17 cellular contexts compared by ENCODE assay signal in the genomic region with DNA sequence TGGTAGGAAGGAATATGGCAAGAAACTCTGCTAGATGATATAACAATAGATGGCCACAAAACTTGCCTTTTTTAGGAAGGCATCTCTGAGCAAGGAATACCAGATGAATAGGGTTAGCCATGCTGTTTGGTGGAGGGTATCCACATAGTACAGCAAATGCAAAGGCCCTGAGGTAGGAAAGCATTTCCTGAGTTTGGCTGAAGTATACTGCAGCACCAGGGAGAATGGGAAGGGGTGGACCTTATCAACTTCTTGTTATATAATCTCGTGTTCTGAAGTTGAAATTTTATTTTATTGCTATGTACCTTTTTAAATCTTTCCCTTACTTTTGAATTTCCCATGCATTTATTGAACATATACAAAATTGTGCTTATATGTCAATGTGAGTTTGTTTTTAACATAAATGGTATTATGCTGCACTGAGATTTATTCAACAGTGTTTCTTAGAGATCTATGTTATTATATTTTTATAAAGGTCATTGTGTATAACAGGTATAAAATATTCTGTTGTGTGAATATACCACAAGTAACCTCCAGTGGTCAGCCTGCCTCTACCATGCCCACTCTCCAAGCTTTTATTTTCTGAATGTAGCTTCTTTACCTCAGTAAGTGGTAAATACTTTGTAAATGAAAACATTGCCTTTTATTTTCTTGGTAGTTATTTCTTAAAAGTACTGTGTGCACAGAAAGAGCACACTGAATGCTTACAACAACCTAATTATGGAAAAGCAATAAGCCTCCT. TPM values are rescaled to one million over a fixed set of nuclear protein-coding genes. Genes with fewer than 3 reads are reported as not detected.
DNase-seq lines count a peak whose midpoint lies in the region; ATAC-seq and TF ChIP-seq lines count a peak whose summit lies in the region.
"Had no signal": no experiment of that assay in that cellular context is flagged by ENCODE, and none has a peak within 500 bp of the region (broad histone marks: within the 10 kb centered on the region; RNA-seq: fewer than 3 reads in every experiment).

No MANE protein-coding gene starts in this region.

- H4K20me1 ChIP-seq in BLaER1 (peaks cover 16% of the 10 kb centered on the region; the same call in 1 of the 2 replicates), DOHH2 (ENCODE audit: control insufficient read depth, insufficient read depth, low read depth, low read length) (peaks cover 7% of the 10 kb centered on the region; the same call in 1 of the 2 replicates)

- no peak for TF ChIP-seq CTCF in DOHH2 (IDR thresholded peaks at IDR 0.05; ENCODE audit: low read depth, low read length, poor library complexity, severe bottlenecking)
- peak in 1 of 4 experiments; percentile 21 for TF ChIP-seq CTCF in gastroesophageal sphincter (IDR thresholded peaks at IDR 0.05)
- peak in 1 of 2 donors; percentile 37 for TF ChIP-seq CTCF in right atrium auricular region (IDR thresholded peaks at IDR 0.05)

- H3K79me2 ChIP-seq in DOHH2 (ENCODE audit: control insufficient read depth, low read length): peaks cover 14% of the 10 kb centered on the region

- no peaks in the 10 kb centered on the region for H3K9me3 Mint-ChIP-seq in activated T-helper 17 cell treated with anti-CD3 and anti-CD28 coated beads, Interleukin-2, amount 50 U/mL, for 72 hours

- peaks cover 29% of the 10 kb centered on the region for H3K36me3 Mint-ChIP-seq in activated T-helper 17 cell treated with anti-CD3 and anti-CD28 coated beads, Interleukin-2, amount 50 U/mL, for 72 hours (ENCODE audit: low read depth)

- H3K36me3 ChIP-seq in BLaER1 (no peaks in the 10 kb centered on the region), DOHH2 (ENCODE audit: control insufficient read depth, low read length) (peaks cover 3% of the 10 kb centered on the region; the same call in 1 of the 2 replicates), gastroesophageal sphincter (no peaks in the 10 kb centered on the region), right atrium auricular region (no peaks in the 10 kb centered on the region)
- H3K36me3 ChIP-seq: BE2C, left lung had no signal

- H3K27me3 ChIP-seq in BLaER1: no peaks in the 10 kb centered on the region
- no peaks in the 10 kb centered on the region for H3K27me3 ChIP-seq in DOHH2 (ENCODE audit: control insufficient read depth, low read length)
- no peaks in the 10 kb centered on the region for H3K27me3 ChIP-seq in gastroesophageal sphincter
- no peaks in the 10 kb centered on the region for H3K27me3 ChIP-seq in right atrium auricular region
- H3K27me3 ChIP-seq: BE2C, left lung had no signal

- no peak for ATAC-seq in activated T-helper 17 cell treated with anti-CD3 and anti-CD28 coated beads, Interleukin-2, amount 50 U/mL, for 72 hours (replicated peaks)
- ATAC-seq in gastroesophageal sphincter: no peak
- ATAC-seq in HG03025 (IDR thresholded peaks at IDR 0.05; ENCODE audit: low FRiP score, unreplicated experiment): no peak
- ATAC-seq in HG03432 (IDR thresholded peaks at IDR 0.05; ENCODE audit: unreplicated experiment): no peak
- ATAC-seq: left lung had no signal

- peaks cover 12% of the 10 kb centered on the region for H3F3A ChIP-seq in DOHH2 (ENCODE audit: control insufficient read depth, insufficient read depth)

- no peak for TF ChIP-seq POLR2A in gastroesophageal sphincter (IDR thresholded peaks at IDR 0.05)

- WGBS in gastroesophageal sphincter (ENCODE audit: low coverage in 1 of 2), 2 donors: 67 to 88% methylated on average over 1 of the region's 1 CpG

- no peak overlapping the region for H3K27ac ChIP-seq in BLaER1
- H3K27ac ChIP-seq in DOHH2 (ENCODE audit: low read depth, low read length): no peak overlapping the region
- H3K27ac ChIP-seq in gastroesophageal sphincter: peak overlapping the region in 3 of 4 donors; percentile 96 to 99 (median 99)
- H3K27ac ChIP-seq in right atrium auricular region: peak overlapping the region in 1 of 2 donors; percentile 99
- H3K27ac ChIP-seq: left lung had no signal

- no peaks in the 10 kb centered on the region for H3K27me3 Mint-ChIP-seq in activated T-helper 17 cell treated with anti-CD3 and anti-CD28 coated beads, Interleukin-2, amount 50 U/mL, for 72 hours

- H3K4me2 ChIP-seq in BLaER1 (peak overlapping the region; percentile 92; the same call in 1 of the 2 replicates), DOHH2 (ENCODE audit: low read length) (peak overlapping the region; percentile 80)

- peak overlapping the region; percentile 93 for H3K27ac Mint-ChIP-seq in activated T-helper 17 cell treated with anti-CD3 and anti-CD28 coated beads, Interleukin-2, amount 50 U/mL, for 72 hours

- H3K4me1 Mint-ChIP-seq in activated T-helper 17 cell treated with anti-CD3 and anti-CD28 coated beads, Interleukin-2, amount 50 U/mL, for 72 hours: peaks cover 26% of the 10 kb centered on the region

- H3K9ac ChIP-seq in BLaER1: no peak overlapping the region

- no peaks in the 10 kb centered on the region for H3K9me2 ChIP-seq in DOHH2 (replicated peaks; ENCODE audit: control insufficient read depth, low read length)

- no peak overlapping the region for H3K4me3 ChIP-seq in BLaER1
- no peak overlapping the region for H3K4me3 ChIP-seq in DOHH2 (ENCODE audit: low read length)
- no peak overlapping the region for H3K4me3 ChIP-seq in gastroesophageal sphincter
- no peak overlapping the region for H3K4me3 ChIP-seq in right atrium auricular region
- H3K4me3 ChIP-seq: left lung had no signal

- peak overlapping the region; percentile 91 for H3K4me3 Mint-ChIP-seq in activated T-helper 17 cell treated with anti-CD3 and anti-CD28 coated beads, Interleukin-2, amount 50 U/mL, for 72 hours

- DNase-seq in DMS 273 (lab: John Stamatoyannopoulos, UW; ENCODE audit: unreplicated experiment): no peak
- no peak for DNase-seq in right atrium auricular region (ENCODE audit: low spot score)
- DNase-seq: BE2C; DMS79; effector CD8-positive, alpha-beta T cell; left lung; NCI-H1436 treated with DMSO at 0.1 percent for 48 hours; retina had no signal

- TF ChIP-seq EP300 in gastroesophageal sphincter (IDR thresholded peaks at IDR 0.05): no peak

- H3K9me3 ChIP-seq in BLaER1: no peaks in the 10 kb centered on the region
- no peaks in the 10 kb centered on the region for H3K9me3 ChIP-seq in DOHH2 (ENCODE audit: control insufficient read depth, insufficient read depth, low read length)
- H3K9me3 ChIP-seq in gastroesophageal sphincter: no peaks in the 10 kb centered on the region
- no peaks in the 10 kb centered on the region for H3K9me3 ChIP-seq in right atrium auricular region
- H3K9me3 ChIP-seq: BE2C, left lung had no signal

- peaks cover 25% of the 10 kb centered on the region for H3K4me1 ChIP-seq in BLaER1
- H3K4me1 ChIP-seq in DOHH2 (ENCODE audit: control insufficient read depth, low read length): peaks cover 27% of the 10 kb centered on the region
- H3K4me1 ChIP-seq in gastroesophageal sphincter: peaks cover 3 to 29% (median 8%) of the 10 kb centered on the region in 3 donors
- H3K4me1 ChIP-seq in right atrium auricular region: peaks cover 0 to 15% of the 10 kb centered on the region in 2 donors
- H3K4me1 ChIP-seq: BE2C had no signal

RNA-seq across cellular contexts. Expression of gene KAT2B, which starts 2.8 kb away (rescaled TPM):
- total RNA-seq in activated T-helper 17 cell treated with anti-CD3 and anti-CD28 coated beads, Interleukin-2, amount 50 U/mL, for 72 hours: 100 to 1,000 TPM; 109 to 143 TPM
- 10 to 100 TPM; 30.8 to 57.3 (median 44.0) TPM for total RNA-seq in gastroesophageal sphincter
- total RNA-seq in right atrium auricular region: 10 to 100 TPM; 25.0 to 70.5 TPM

RNA-seq across cellular contexts. Expression of gene PP2D1, which starts 25.4 kb away (rescaled TPM):
- total RNA-seq in activated T-helper 17 cell treated with anti-CD3 and anti-CD28 coated beads, Interleukin-2, amount 50 U/mL, for 72 hours: not detected
- total RNA-seq in gastroesophageal sphincter (not detected), right atrium auricular region (not detected)
- total RNA-seq: bronchial epithelial cell, fibroblast of villous mesenchyme, left lung, myocyte had no signal

Comparison
In these comparisons a context has a peak if more than half of its experiments do, and no peak if none do; other contexts are left out.
1. H3K27ac ChIP-seq: peak in gastroesophageal sphincter (3 of 4); none in BLaER1 (single experiment) and DOHH2 (single experiment).